ENCODE assay signal across 8 cellular contexts in the genomic region with DNA sequence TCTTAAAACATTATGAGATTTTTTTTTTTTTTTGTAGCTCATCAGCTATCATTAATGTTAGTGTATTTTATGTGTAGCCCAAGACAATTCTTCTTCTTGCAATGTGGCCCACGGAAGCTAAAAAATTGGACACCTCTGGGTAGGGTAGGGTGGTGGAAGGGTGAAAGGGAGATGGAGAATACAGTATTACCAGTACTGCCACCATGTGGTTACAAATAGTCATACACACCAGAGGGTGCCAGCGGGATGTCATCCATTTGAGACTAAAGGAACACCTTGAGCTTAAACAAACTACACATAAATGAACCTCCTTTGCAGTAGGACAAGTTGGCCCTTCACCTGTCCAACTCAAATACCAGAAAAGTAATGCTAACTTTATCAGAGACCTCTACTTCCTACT.
DNase-seq lines count a peak whose midpoint lies in the region; ATAC-seq and TF ChIP-seq lines count a peak whose summit lies in the region.

No MANE protein-coding gene starts in this region.

- no peaks in the 10 kb centered on the region for H3K27me3 ChIP-seq in MM.1S (replicated peaks; ENCODE audit: insufficient read depth, low read length)

- POLR2A ChIA-PET in T-cell (lab: Charles Lee) = no interaction called here

- H3K4me2 ChIP-seq in MM.1S (ENCODE audit: low read depth, low read length) = no peak overlapping the region

- TF ChIP-seq CTCF in GM12875 (IDR thresholded peaks at IDR 0.05; ENCODE audit: borderline replicate concordance, insufficient read depth, low read depth, low read length) (peak; percentile 31; the same call in 1 of the 2 replicates), MM.1S (IDR thresholded peaks at IDR 0.05; ENCODE audit: low read length) (peak; percentile 45)

- H3K27ac ChIP-seq in MM.1S (ENCODE audit: low read length) = no peak overlapping the region

- H3K79me2 ChIP-seq in MM.1S (ENCODE audit: low read length) = no peaks in the 10 kb centered on the region

- H3F3A ChIP-seq in MM.1S (ENCODE audit: insufficient read depth, low read length) = no peaks in the 10 kb centered on the region

- CTCF ChIA-PET in T-cell (lab: Charles Lee) = interaction anchor here (0.7 to 0.9 kb wide), 2 partner anchors 21 to 968 kb away, joined by 3 to 5 read pairs; no protein-coding TSS in a partner anchor

- no peaks in the 10 kb centered on the region for H3K4me1 Mint-ChIP-seq in stimulated activated naive CD8-positive, alpha-beta T cell treated with anti-CD3 and anti-CD28 coated beads, Interleukin-15, amount 100 ng/mL, for 72 hours
- no peaks in the 10 kb centered on the region for H3K4me1 Mint-ChIP-seq in T-cell

- H3K4me3 ChIP-seq in GM12875 (ENCODE audit: low read depth, low read length) (no peak overlapping the region), MM.1S (ENCODE audit: low read length) (no peak overlapping the region)

- H2AFZ ChIP-seq in MM.1S (ENCODE audit: low read length) = no peak overlapping the region

- H3K27me3 Mint-ChIP-seq in stimulated activated naive CD8-positive, alpha-beta T cell treated with anti-CD3 and anti-CD28 coated beads, Interleukin-15, amount 100 ng/mL, for 72 hours = no peaks in the 10 kb centered on the region
- no peaks in the 10 kb centered on the region for H3K27me3 Mint-ChIP-seq in T-cell

- ATAC-seq in GM21825 (IDR thresholded peaks at IDR 0.05; ENCODE audit: unreplicated experiment) (peak; percentile 81), T-cell (replicated peaks in 1 of 4) (no peak)
- no peak for ATAC-seq in stimulated activated naive CD8-positive, alpha-beta T cell treated with anti-CD3 and anti-CD28 coated beads, Interleukin-15, amount 100 ng/mL, for 72 hours

- H3K36me3 Mint-ChIP-seq in T-cell = no peaks in the 10 kb centered on the region

- no peaks in the 10 kb centered on the region for H3K36me3 ChIP-seq in MM.1S (replicated peaks; ENCODE audit: insufficient read depth, low read length)

- H3K4me3 Mint-ChIP-seq in stimulated activated naive CD8-positive, alpha-beta T cell treated with anti-CD3 and anti-CD28 coated beads, Interleukin-15, amount 100 ng/mL, for 72 hours = no peak overlapping the region
- no peak overlapping the region for H3K4me3 Mint-ChIP-seq in T-cell

- peaks cover 0 to 5% of the 10 kb centered on the region in 2 donors for H3K9me3 Mint-ChIP-seq in stimulated activated naive CD8-positive, alpha-beta T cell treated with anti-CD3 and anti-CD28 coated beads, Interleukin-15, amount 100 ng/mL, for 72 hours
- peaks cover under 1 to 7% (median 3%) of the 10 kb centered on the region in 3 donors for H3K9me3 Mint-ChIP-seq in T-cell

- H3K9me2 ChIP-seq in MM.1S (replicated peaks; ENCODE audit: insufficient read depth, low read length) = no peaks in the 10 kb centered on the region

- H3K4me1 ChIP-seq in MM.1S (ENCODE audit: low read length) = no peaks in the 10 kb centered on the region

- H3K9me3 ChIP-seq in MM.1S (replicated peaks; ENCODE audit: insufficient read depth, low read length) = no peaks in the 10 kb centered on the region

- H3K27ac Mint-ChIP-seq in stimulated activated naive CD8-positive, alpha-beta T cell treated with anti-CD3 and anti-CD28 coated beads, Interleukin-15, amount 100 ng/mL, for 72 hours = no peak overlapping the region
- no peak overlapping the region for H3K27ac Mint-ChIP-seq in T-cell

- no peak overlapping the region for H3K9ac ChIP-seq in MM.1S (ENCODE audit: low read length)

- DNase-seq in MM.1S = peak; percentile 30
- DNase-seq in glomerular visceral epithelial cell (ENCODE audit: extremely low spot score) = peak; percentile 12
- no peak for DNase-seq in stimulated activated naive CD8-positive, alpha-beta T cell treated with anti-CD3 and anti-CD28 coated beads, Interleukin-15, amount 100 ng/mL, for 72 hours
- DNase-seq in central memory CD4-positive, alpha-beta T cell = no peak
- no peak for DNase-seq in T-cell
- no peak for DNase-seq in GDM1 (lab: John Stamatoyannopoulos, UW)

- no peaks in the 10 kb centered on the region for H4K20me1 ChIP-seq in MM.1S (ENCODE audit: insufficient read depth, low read length)

Comparison
In these comparisons a context has a peak if more than half of its experiments do, and no peak if none do; other contexts are left out.
1. DNase-seq: peak in MM.1S (single experiment) and glomerular visceral epithelial cell (single experiment); none in stimulated activated naive CD8-positive, alpha-beta T cell treated with anti-CD3 and anti-CD28 coated beads, Interleukin-15, amount 100 ng/mL, for 72 hours (0 of 2), central memory CD4-positive, alpha-beta T cell (single experiment), T-cell (0 of 34) and GDM1 (single experiment).